ENCODE assay signal across 1 cellular context in the genomic region with DNA sequence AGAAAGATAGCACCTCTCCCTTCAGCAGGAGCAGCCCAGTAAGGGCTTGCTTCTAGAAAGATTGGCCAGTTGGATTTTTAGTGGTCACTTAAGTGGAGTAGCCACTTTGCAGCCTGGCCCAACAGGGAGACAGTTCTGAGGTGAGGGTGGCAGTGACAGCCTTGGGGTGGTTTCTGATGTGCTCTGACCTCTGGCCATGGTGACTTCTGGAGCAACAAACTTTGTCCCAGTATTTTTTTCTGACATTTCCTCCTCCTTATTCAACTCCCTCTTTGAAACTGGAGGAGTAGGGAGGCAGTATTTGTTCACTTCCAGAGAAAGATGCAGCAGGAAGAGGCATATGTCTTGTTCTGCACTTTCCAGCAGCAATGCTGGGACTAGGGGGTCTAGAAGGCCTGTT.
TF ChIP-seq lines count a peak whose summit lies in the region.

No MANE protein-coding gene starts in this region.

TF ChIP-seq in HepG2, 621 proteins besides CTCF, POLR2A, EP300 and RAD21:
- TF ChIP-seq, protein P1, sequence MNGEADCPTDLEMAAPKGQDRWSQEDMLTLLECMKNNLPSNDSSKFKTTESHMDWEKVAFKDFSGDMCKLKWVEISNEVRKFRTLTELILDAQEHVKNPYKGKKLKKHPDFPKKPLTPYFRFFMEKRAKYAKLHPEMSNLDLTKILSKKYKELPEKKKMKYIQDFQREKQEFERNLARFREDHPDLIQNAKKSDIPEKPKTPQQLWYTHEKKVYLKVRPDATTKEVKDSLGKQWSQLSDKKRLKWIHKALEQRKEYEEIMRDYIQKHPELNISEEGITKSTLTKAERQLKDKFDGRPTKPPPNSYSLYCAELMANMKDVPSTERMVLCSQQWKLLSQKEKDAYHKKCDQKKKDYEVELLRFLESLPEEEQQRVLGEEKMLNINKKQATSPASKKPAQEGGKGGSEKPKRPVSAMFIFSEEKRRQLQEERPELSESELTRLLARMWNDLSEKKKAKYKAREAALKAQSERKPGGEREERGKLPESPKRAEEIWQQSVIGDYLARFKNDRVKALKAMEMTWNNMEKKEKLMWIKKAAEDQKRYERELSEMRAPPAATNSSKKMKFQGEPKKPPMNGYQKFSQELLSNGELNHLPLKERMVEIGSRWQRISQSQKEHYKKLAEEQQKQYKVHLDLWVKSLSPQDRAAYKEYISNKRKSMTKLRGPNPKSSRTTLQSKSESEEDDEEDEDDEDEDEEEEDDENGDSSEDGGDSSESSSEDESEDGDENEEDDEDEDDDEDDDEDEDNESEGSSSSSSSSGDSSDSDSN (CRISPR knock-in tag; IDR thresholded peaks at IDR 0.05) = no peak
- TF ChIP-seq RORA (CRISPR knock-in tag; IDR thresholded peaks at IDR 0.05) (no peak), PTBP1 (IDR thresholded peaks at IDR 0.05; ENCODE audit: low read depth, low read length, poor library complexity, severe bottlenecking) (no peak), ZNF20 (CRISPR knock-in tag; IDR thresholded peaks at IDR 0.05) (no peak), ZNF775 (CRISPR knock-in tag; IDR thresholded peaks at IDR 0.05; ENCODE audit: borderline replicate concordance) (no peak), ZNF598 (CRISPR knock-in tag; IDR thresholded peaks at IDR 0.05; ENCODE audit: borderline replicate concordance) (no peak), ZNF670 (CRISPR knock-in tag; IDR thresholded peaks at IDR 0.05; ENCODE audit: borderline replicate concordance) (no peak), ZNF263 (CRISPR knock-in tag; IDR thresholded peaks at IDR 0.05) (no peak), KMT2B (CRISPR knock-in tag; IDR thresholded peaks at IDR 0.05) (no peak), ZUFSP (CRISPR knock-in tag; IDR thresholded peaks at IDR 0.05; ENCODE audit: borderline replicate concordance) (no peak), ZNF674 (CRISPR knock-in tag; IDR thresholded peaks at IDR 0.05; ENCODE audit: low read depth) (no peak), IKZF5 (CRISPR knock-in tag; IDR thresholded peaks at IDR 0.05) (no peak), HOXA5 (CRISPR knock-in tag; IDR thresholded peaks at IDR 0.05) (no peak), ZNF34 (CRISPR knock-in tag; IDR thresholded peaks at IDR 0.05; ENCODE audit: borderline replicate concordance) (no peak)
